8 cellular contexts compared by ENCODE assay signal in genomic region chr15:74382004-74382816, GRCh38. TPM values are rescaled to one million over a fixed set of nuclear protein-coding genes. Genes with fewer than 3 reads are reported as not detected.
A peak's percentile ranks its signal among the peaks of the same experiment; 100 is the strongest.
DNase-seq lines count a peak whose midpoint lies in the region; ATAC-seq and TF ChIP-seq lines count a peak whose summit lies in the region.

No MANE protein-coding gene starts in this region.

- no peak overlapping the region for H4K12ac ChIP-seq in trophoblast cell (ENCODE audit: low read depth, low read length)

- peak overlapping the region; percentile 56 for H3K14ac ChIP-seq in trophoblast cell (ENCODE audit: low read length)

- peaks cover 6% of the 10 kb centered on the region for H3K79me2 ChIP-seq in trophoblast cell (ENCODE audit: control insufficient read depth, insufficient read depth, low read length, poor library complexity)

- H2BK5ac ChIP-seq in trophoblast cell (ENCODE audit: low read depth, low read length, poor library complexity) = peak overlapping the region; percentile 54

- no peaks in the 10 kb centered on the region for H3K36me3 ChIP-seq in trophoblast cell (ENCODE audit: control insufficient read depth in 1 of 2, insufficient read depth in 2 of 2, low read length in 2 of 2)
- no peaks in the 10 kb centered on the region for H3K36me3 ChIP-seq in aorta (ENCODE audit: control insufficient read depth in 1 of 2, insufficient read depth in 2 of 2, low read length in 1 of 2)

- peak; percentile 25 for DNase-seq in NCI-H2107 treated with DMSO at 0.1 percent for 48 hours (lab: John Stamatoyannopoulos, UW; ENCODE audit: unreplicated experiment)
- DNase-seq in NCI-H2107 (lab: John Stamatoyannopoulos, UW) = no peak
- peak; percentile 27 for DNase-seq in LNCaP clone FGC (ENCODE audit: low read depth)
- DNase-seq in SK-N-DZ (ENCODE audit: low spot score) = peak; percentile 77
- peak; percentile 82 for DNase-seq in activated naive CD4-positive, alpha-beta T cell treated with anti-CD3 and anti-CD28 coated beads, Interleukin-2, amount 10 ng/mL, durations not matched to agents 7 days and 5 days
- peak; percentile 90 for DNase-seq in glomerular visceral epithelial cell (ENCODE audit: extremely low spot score)
- DNase-seq in trophoblast cell = peak; percentile 94 to 96
- DNase-seq in aorta = peak; percentile 91 to 94

- H2AK5ac ChIP-seq in trophoblast cell (ENCODE audit: low read length) = peak overlapping the region; percentile 82

- peak overlapping the region; percentile 28 for H3K18ac ChIP-seq in trophoblast cell (ENCODE audit: low read length)

- peak overlapping the region; percentile 72 for H2BK12ac ChIP-seq in trophoblast cell (ENCODE audit: low read length)

- no peaks in the 10 kb centered on the region for H3K27me3 ChIP-seq in trophoblast cell (ENCODE audit: insufficient read depth, low read length)
- H3K27me3 ChIP-seq in aorta (ENCODE audit: control insufficient read depth in 1 of 2, insufficient read depth in 2 of 2, low read length in 1 of 2) = no peaks in the 10 kb centered on the region

- no CpG with 5 or more reads among the region's 13 CpGs for WGBS in trophoblast cell (ENCODE audit: extremely low coverage, insufficient coverage, insufficient read length)
- WGBS in aorta, 2 donors = 38 to 41% methylated on average over 13 of the region's 13 CpGs

- peaks cover 59% of the 10 kb centered on the region for H3K4me1 Mint-ChIP-seq in activated naive CD4-positive, alpha-beta T cell treated with anti-CD3 and anti-CD28 coated beads, Interleukin-2, amount 10 ng/mL, durations not matched to agents 7 days and 5 days

- peak; percentile 93 for TF ChIP-seq CTCF in LNCaP clone FGC (IDR thresholded peaks at IDR 0.05; ENCODE audit: control insufficient read depth, extremely low read depth, insufficient read depth)

- no peak overlapping the region for H3K4me3 Mint-ChIP-seq in activated naive CD4-positive, alpha-beta T cell treated with anti-CD3 and anti-CD28 coated beads, Interleukin-2, amount 10 ng/mL, durations not matched to agents 7 days and 5 days

- no peaks in the 10 kb centered on the region for H3K9me3 Mint-ChIP-seq in activated naive CD4-positive, alpha-beta T cell treated with anti-CD3 and anti-CD28 coated beads, Interleukin-2, amount 10 ng/mL, durations not matched to agents 7 days and 5 days

- no peak overlapping the region for H2AFZ ChIP-seq in trophoblast cell (ENCODE audit: insufficient read depth, low read length, poor library complexity)

- H3K4me2 ChIP-seq in trophoblast cell (ENCODE audit: low read length) = no peak overlapping the region

- CTCF ChIA-PET in activated naive CD4-positive, alpha-beta T cell treated with anti-CD3 and anti-CD28 coated beads, Interleukin-2, amount 10 ng/mL, durations not matched to agents 7 days and 5 days (lab: Charles Lee) = interaction anchor here (0.6 to 6.2 kb wide), 27 partner anchors 8 to 387 kb away, joined by 3 to 307 read pairs (median 5); partner anchors contain the start of genes SEMA7A and UBL7

- H3K36me3 Mint-ChIP-seq in activated naive CD4-positive, alpha-beta T cell treated with anti-CD3 and anti-CD28 coated beads, Interleukin-2, amount 10 ng/mL, durations not matched to agents 7 days and 5 days = no peaks in the 10 kb centered on the region

- no peak overlapping the region for H3K23ac ChIP-seq in trophoblast cell (ENCODE audit: low read length)

- H3K4me3 ChIP-seq in LNCaP clone FGC (ENCODE audit: low read depth, low read length) (no peak overlapping the region), trophoblast cell (ENCODE audit: low read depth, low read length) (no peak overlapping the region), aorta (ENCODE audit: low read length in 2 of 2) (no peak overlapping the region)

- intact Hi-C loops in aorta (cut with DNase I) = loop anchor here (1.0 to 2.0 kb wide), 2 partner anchors 55 to 56 kb away; no protein-coding TSS in a partner anchor

- H3K4me1 ChIP-seq in trophoblast cell (ENCODE audit: control insufficient read depth in 1 of 2, insufficient read depth in 2 of 2, low read length in 2 of 2) = peaks cover 44 to 55% of the 10 kb centered on the region in 2 experiments
- no peaks in the 10 kb centered on the region for H3K4me1 ChIP-seq in aorta (ENCODE audit: control insufficient read depth in 1 of 2, insufficient read depth in 2 of 2, low read length in 2 of 2)

- no peak overlapping the region for H3K9ac ChIP-seq in trophoblast cell (ENCODE audit: low read length)

- H3K4ac ChIP-seq in trophoblast cell (ENCODE audit: low read depth, low read length) = peak overlapping the region; percentile 2

- H3K27ac ChIP-seq in trophoblast cell (ENCODE audit: low read depth, low read length) (peak overlapping the region; percentile 24), aorta (ENCODE audit: low read depth in 1 of 2, low read length in 2 of 2) (no peak overlapping the region)

- no peaks in the 10 kb centered on the region for H3K9me3 ChIP-seq in trophoblast cell (ENCODE audit: insufficient read depth, low read depth, low read length)
- H3K9me3 ChIP-seq in aorta (ENCODE audit: control insufficient read depth, low read length) = no peaks in the 10 kb centered on the region

- peak overlapping the region; percentile 57 for H2BK120ac ChIP-seq in trophoblast cell (ENCODE audit: insufficient read depth, low read length, poor library complexity)

- H3K27ac Mint-ChIP-seq in activated naive CD4-positive, alpha-beta T cell treated with anti-CD3 and anti-CD28 coated beads, Interleukin-2, amount 10 ng/mL, durations not matched to agents 7 days and 5 days = no peak overlapping the region

- peak overlapping the region; percentile 64 for H4K8ac ChIP-seq in trophoblast cell (ENCODE audit: low read depth, low read length)

- peaks cover 61% of the 10 kb centered on the region for H3K79me1 ChIP-seq in trophoblast cell (ENCODE audit: low read length)

- peak; percentile 82 for ATAC-seq in aorta (ENCODE audit: low FRiP score)

- H4K91ac ChIP-seq in trophoblast cell (ENCODE audit: low read depth, low read length) = peak overlapping the region; percentile 88

- H3K27me3 Mint-ChIP-seq in activated naive CD4-positive, alpha-beta T cell treated with anti-CD3 and anti-CD28 coated beads, Interleukin-2, amount 10 ng/mL, durations not matched to agents 7 days and 5 days = no peaks in the 10 kb centered on the region

RNA-seq across cellular contexts. Expression of gene CYP11A1, which starts 14.8 kb away (rescaled TPM):
- polyA plus RNA-seq in SK-N-DZ (2014; cell fraction: cytosol; rRNA removed) = not detected in 2 replicates
- not detected in 2 replicates for polyA plus RNA-seq in SK-N-DZ (2014; cell fraction: nucleus; rRNA removed)
- polyA plus RNA-seq in trophoblast cell (2013) = 217 and 235 TPM in 2 replicates
- 1 to 10 TPM; 1.3 to 1.5 TPM for total RNA-seq in aorta
- polyA plus RNA-seq in aorta = under 1 TPM in 1 of 2 donors, not detected in 1; 0.10 TPM

RNA-seq across cellular contexts. Expression of gene SEMA7A, which starts 51.5 kb away (rescaled TPM):
- polyA plus RNA-seq in SK-N-DZ (2014; cell fraction: cytosol; rRNA removed) = 5.7 and 6.6 TPM in 2 replicates
- polyA plus RNA-seq in SK-N-DZ (2014; cell fraction: nucleus; rRNA removed) = 8.0 and 10.3 TPM in 2 replicates
- polyA plus RNA-seq in trophoblast cell (2013) = 135 and 149 TPM in 2 replicates
- total RNA-seq in aorta = 1 to 10 TPM; 2.3 to 4.1 TPM
- polyA plus RNA-seq in aorta = 1 to 10 TPM in 1 of 2 donors, under 1 TPM in 1; 0.54 to 1.8 TPM
